ENCODE assay signal across 8 cellular contexts in the genomic region with DNA sequence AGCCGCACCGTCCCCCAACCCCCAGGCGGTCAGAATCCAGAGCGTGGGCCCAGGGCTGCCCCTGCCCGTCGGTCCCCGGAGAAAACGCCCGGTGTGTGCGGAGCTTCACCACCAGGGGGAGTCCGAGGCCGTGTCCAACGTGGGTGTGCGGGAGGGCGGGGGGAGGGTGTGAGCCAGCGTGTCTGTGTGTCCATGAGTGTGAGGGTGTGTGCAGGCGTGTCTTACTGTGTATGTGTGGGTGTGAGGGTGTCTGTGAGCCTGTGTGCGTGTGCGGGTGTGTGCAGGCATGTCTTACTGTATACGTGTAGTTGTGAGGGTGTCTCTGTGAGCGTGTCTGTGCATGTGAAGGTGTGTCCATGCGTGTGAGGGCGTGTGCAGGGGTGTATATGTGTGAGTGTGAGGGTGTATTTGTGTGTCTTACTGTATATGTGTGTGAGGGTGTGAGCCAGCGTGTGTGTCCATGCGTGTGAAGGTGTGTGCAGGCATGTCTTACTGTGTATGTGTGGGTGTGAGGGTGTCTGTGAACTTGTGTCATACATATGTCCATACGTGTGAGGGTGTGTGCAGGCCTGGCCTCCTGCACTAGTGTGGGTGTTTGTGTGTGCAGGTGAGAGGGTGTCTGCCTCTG. TPM values are rescaled to one million over a fixed set of nuclear protein-coding genes. Genes with fewer than 3 reads are reported as not detected.
DNase-seq lines count a peak whose midpoint lies in the region; ATAC-seq lines count a peak whose summit lies in the region.

No MANE protein-coding gene starts in this region.

- DNase-seq in ACHN: peak; percentile 51
- DNase-seq in GM19240 (ENCODE audit: insufficient read length, low spot score): peak; percentile 85
- DNase-seq in NCI-H748 treated with DMSO at 0.1 percent for 48 hours (lab: John Stamatoyannopoulos, UW): peak; percentile 20
- DNase-seq in activated CD8-positive, alpha-beta memory T cell treated with anti-CD3 and anti-CD28 coated beads for 1 hour (ENCODE audit: extremely low read depth in 1 of 2, low read depth in 1 of 2): peak; percentile 35 to 76
- peak; percentile 87 for DNase-seq in ecto neural progenitor cell (ENCODE audit: low spot score)
- peak; percentile 71 to 78 for DNase-seq in lung microvascular endothelial cell (ENCODE audit: low read depth in 2 of 2)
- peak; percentile 43 to 58 for DNase-seq in stimulated activated CD8-positive, alpha-beta memory T cell treated with anti-CD3 and anti-CD28 coated beads, Interleukin-15, amount 100 ng/mL, for 4 hours (ENCODE audit: low read depth in 2 of 2)

- in situ Hi-C loops in ACHN (cut with HindIII; ENCODE audit: low pct_ligation_motif_present, low pct_unique_long_range_greater_than_20kb, low sequenced_read_pairs): no loop called here

- no peak for ATAC-seq in HG03469 (IDR thresholded peaks at IDR 0.05; ENCODE audit: unreplicated experiment)

RNA-seq across cellular contexts. Expression of gene GATA5, which starts 24.6 kb away (rescaled TPM):
- total RNA-seq in lung microvascular endothelial cell: not detected in 2 replicates

Comparison
In these comparisons a context has a peak if more than half of its experiments do, and no peak if none do; other contexts are left out.
1. DNase-seq: peak in every context shown above with its lines; median percentile 87 in ecto neural progenitor cell; 85 in GM19240; 74 in lung microvascular endothelial cell; 56 in activated CD8-positive, alpha-beta memory T cell treated with anti-CD3 and anti-CD28 coated beads for 1 hour; 51 in ACHN; 50 in stimulated activated CD8-positive, alpha-beta memory T cell treated with anti-CD3 and anti-CD28 coated beads, Interleukin-15, amount 100 ng/mL, for 4 hours; 20 in NCI-H748 treated with DMSO at 0.1 percent for 48 hours.